22 cellular contexts compared by ENCODE assay signal in genomic region chr14:23639891-23640523, GRCh38. TPM values are rescaled to one million over a fixed set of nuclear protein-coding genes. Genes with fewer than 3 reads are reported as not detected.
A peak's percentile ranks its signal among the peaks of the same experiment; 100 is the strongest.
DNase-seq lines count a peak whose midpoint lies in the region; ATAC-seq and TF ChIP-seq lines count a peak whose summit lies in the region.
"Had no signal": no experiment of that assay in that cellular context is flagged by ENCODE, and none has a peak within 500 bp of the region (broad histone marks: within the 10 kb centered on the region; RNA-seq: fewer than 3 reads in every experiment).

No MANE protein-coding gene starts in this region.

- ATAC-seq in SK-N-SH treated with all-trans-retinoic acid at 6 μM for 48 hours: peak; percentile 13; the same call in 2 of the 3 replicates

- H3K4me1 ChIP-seq in SK-N-SH (ENCODE audit: control insufficient read depth in 1 of 2, insufficient read depth in 2 of 2, low read depth in 1 of 2, low read length in 1 of 2) (peaks cover 12 to 15% of the 10 kb centered on the region in 2 experiments; a peak in 2 of 4 replicates), ovary (ENCODE audit: insufficient read depth) (peaks cover 25% of the 10 kb centered on the region), tibial nerve (peaks cover 0 to 30% (median 2%) of the 10 kb centered on the region in 4 donors)
- H3K4me1 ChIP-seq: upper lobe of right lung had no signal

- H3K4me3 ChIP-seq in SK-N-SH (ENCODE audit: low read depth in 2 of 2, low read length in 1 of 2): no peak overlapping the region
- no peak overlapping the region for H3K4me3 ChIP-seq in choroid plexus epithelial cell (ENCODE audit: low read depth, low read length)
- no peak overlapping the region for H3K4me3 ChIP-seq in ovary
- no peak overlapping the region for H3K4me3 ChIP-seq in tibial nerve
- H3K4me3 ChIP-seq: cardiac muscle cell, upper lobe of right lung had no signal

- H3K9me3 ChIP-seq in SK-N-SH (no peaks in the 10 kb centered on the region), ovary (no peaks in the 10 kb centered on the region), tibial nerve (no peaks in the 10 kb centered on the region)
- H3K9me3 ChIP-seq: upper lobe of right lung had no signal

- H3K36me3 ChIP-seq in SK-N-SH (replicated peaks in 1 of 2; ENCODE audit: control insufficient read depth in 1 of 2, insufficient read depth in 2 of 2, low read length in 1 of 2) (no peaks in the 10 kb centered on the region), ovary (no peaks in the 10 kb centered on the region), tibial nerve (no peaks in the 10 kb centered on the region)
- H3K36me3 ChIP-seq: cardiac muscle cell, upper lobe of right lung, WERI-Rb-1 had no signal

- H2AFZ ChIP-seq in SK-N-SH (ENCODE audit: low read depth): no peak overlapping the region

- no peaks in the 10 kb centered on the region for H3K9me2 ChIP-seq in SK-N-SH

- no peak for TF ChIP-seq RAD21 in SK-N-SH (IDR thresholded peaks at IDR 0.05; ENCODE audit: low read length)

- POLR2A ChIA-PET in SK-N-SH (lab: Yijun Ruan, JAX): interaction anchor here (0.6 kb wide), 1 partner anchor 288 kb away, joined by 3 read pairs; no protein-coding TSS in a partner anchor

- H3K27ac ChIP-seq in SK-N-SH (ENCODE audit: low read depth in 2 of 2, low read length in 1 of 2) (no peak overlapping the region), ovary (peak overlapping the region; percentile 41 to 88), tibial nerve (peak overlapping the region in 3 of 4 donors; percentile 44 to 66 (median 65))
- H3K27ac ChIP-seq: cardiac muscle cell, HL-60, RWPE1, SK-N-MC, upper lobe of right lung, WERI-Rb-1 had no signal

- CTCF ChIA-PET in SK-N-SH (lab: Yijun Ruan, JAX): interaction anchor here (1.5 to 2.7 kb wide), 3 partner anchors 7 to 271 kb away, joined by 5 to 35 read pairs (median 5); no protein-coding TSS in a partner anchor

- H3K9ac ChIP-seq in SK-N-SH: no peak overlapping the region

- H3K79me2 ChIP-seq in SK-N-SH (ENCODE audit: insufficient read depth): no peaks in the 10 kb centered on the region

- no peak for TF ChIP-seq POLR2A in ovary (IDR thresholded peaks at IDR 0.05)
- TF ChIP-seq POLR2A in tibial nerve (IDR thresholded peaks at IDR 0.05): no peak

- H3F3A ChIP-seq in SK-N-SH (replicated peaks; ENCODE audit: insufficient read depth): no peaks in the 10 kb centered on the region

- TF ChIP-seq EP300 in SK-N-SH (IDR thresholded peaks at IDR 0.05; ENCODE audit: borderline replicate concordance in 1 of 2, low read depth in 1 of 2, low read length in 1 of 2) (no peak), ovary (IDR thresholded peaks at IDR 0.05) (no peak), tibial nerve (IDR thresholded peaks at IDR 0.05) (no peak)

- DNase-seq in SK-N-SH: no peak
- DNase-seq in choroid plexus epithelial cell (ENCODE audit: low read depth): peak; percentile 32
- DNase-seq in ovary: no peak
- DNase-seq in tibial nerve (ENCODE audit: low spot score in 2 of 2): no peak
- DNase-seq in NCI-H1417 treated with DMSO at 0.1 percent for 48 hours (lab: John Stamatoyannopoulos, UW): no peak
- no peak for DNase-seq in NCI-H2029 (lab: John Stamatoyannopoulos, UW)
- no peak for DNase-seq in SW 1271 (lab: John Stamatoyannopoulos, UW)
- DNase-seq: 8988T; activated CD4-positive, alpha-beta T cell treated with anti-CD3 and anti-CD28 coated beads, Interleukin-2, amount 10 ng/mL, durations not matched to agents 7 days and 5 days; activated naive CD4-positive, alpha-beta T cell treated with Interleukin-2 at 50 U/mL for 16 hours; activated T-cell treated with anti-CD3 and anti-CD28 coated beads, Interleukin-2, amount 50 U/mL, for 48 hours; amniotic stem cell; GF-D8; Kasumi-1; NCI-H1694 treated with DMSO at 0.1 percent for 48 hours; upper lobe of right lung had no signal

- H3K27me3 ChIP-seq in SK-N-SH (ENCODE audit: insufficient read depth) (no peaks in the 10 kb centered on the region), ovary (no peaks in the 10 kb centered on the region), tibial nerve (no peaks in the 10 kb centered on the region)
- H3K27me3 ChIP-seq: cardiac muscle cell, upper lobe of right lung had no signal

- no peaks in the 10 kb centered on the region for H4K20me1 ChIP-seq in SK-N-SH (ENCODE audit: insufficient read depth)

- H3K4me2 ChIP-seq in SK-N-SH: no peak overlapping the region; the same call in 1 of the 2 replicates

- 75% methylated on average over 4 of the region's 8 CpGs for WGBS in SK-N-SH (ENCODE audit: low lambda C conversion rate)
- 37 to 41% (median 39%) methylated on average over 8 of the region's 8 CpGs for WGBS in ovary, 3 donors
- WGBS in tibial nerve, 2 donors: 61 to 67% methylated on average over 8 of the region's 8 CpGs

- intact Hi-C loops in ovary (cut with DNase I): loop anchor here in 3 of 4 donors (10.0 kb wide), 3 partner anchors 55 to 285 kb away; no protein-coding TSS in a partner anchor

- TF ChIP-seq CTCF in SK-N-SH (IDR thresholded peaks at IDR 0.05) (no peak), choroid plexus epithelial cell (conservative IDR thresholded peaks at IDR 0.05; ENCODE audit: low read depth, low read length) (no peak), ovary (IDR thresholded peaks at IDR 0.05) (no peak), tibial nerve (IDR thresholded peaks at IDR 0.05) (no peak)

TF ChIP-seq in SK-N-SH treated with all-trans-retinoic acid at 6 μM for 48 hours, 23 proteins besides CTCF, POLR2A, EP300 and RAD21 (continues in another document):
- TF ChIP-seq OSR1 (CRISPR knock-in tag; IDR thresholded peaks at IDR 0.05) (no peak), POU6F1 (CRISPR knock-in tag; IDR thresholded peaks at IDR 0.05; ENCODE audit: borderline replicate concordance, low read depth) (no peak), PATZ1 (CRISPR knock-in tag; IDR thresholded peaks at IDR 0.05; ENCODE audit: borderline replicate concordance) (no peak)

TF ChIP-seq in SK-N-SH, 30 proteins besides CTCF, POLR2A, EP300 and RAD21:
- no peak for TF ChIP-seq NFIC (IDR thresholded peaks at IDR 0.05; ENCODE audit: borderline replicate concordance)
- TF ChIP-seq EZH2phosphoT487 (IDR thresholded peaks at IDR 0.05; ENCODE audit: borderline replicate concordance, low read depth): no peak

RNA-seq across cellular contexts. Expression of gene DHRS2, which starts 3.8 kb away (rescaled TPM):
- polyA plus RNA-seq in SK-N-SH (2012; rRNA removed): 1.1 and 1.2 TPM in 2 replicates
- 0.84 and 1.1 TPM in 2 replicates for polyA plus RNA-seq in SK-N-SH (2012; cell fraction: cytosol; rRNA removed)
- polyA plus RNA-seq in SK-N-SH (2012; cell fraction: nucleus; rRNA removed): 1.4 and 2.0 TPM in 2 replicates
- total RNA-seq in ovary: 10 to 100 TPM in 4 of 7 donors, 1 to 10 TPM in 3; 1.6 to 46.6 (median 14.9) TPM
- 10 to 100 TPM; 12.5 to 28.5 TPM for polyA plus RNA-seq in ovary
- total RNA-seq in tibial nerve: under 1 TPM in 1 of 4 donors, not detected in 3; 0.90 TPM
- total RNA-seq: cardiac muscle cell had no signal

Comparison
In these comparisons a context has a peak if more than half of its experiments do, and no peak if none do; other contexts are left out.
1. H3K27ac ChIP-seq: peak in ovary (2 of 2) and tibial nerve (3 of 4); none in SK-N-SH (0 of 2).